In the genomic region with DNA sequence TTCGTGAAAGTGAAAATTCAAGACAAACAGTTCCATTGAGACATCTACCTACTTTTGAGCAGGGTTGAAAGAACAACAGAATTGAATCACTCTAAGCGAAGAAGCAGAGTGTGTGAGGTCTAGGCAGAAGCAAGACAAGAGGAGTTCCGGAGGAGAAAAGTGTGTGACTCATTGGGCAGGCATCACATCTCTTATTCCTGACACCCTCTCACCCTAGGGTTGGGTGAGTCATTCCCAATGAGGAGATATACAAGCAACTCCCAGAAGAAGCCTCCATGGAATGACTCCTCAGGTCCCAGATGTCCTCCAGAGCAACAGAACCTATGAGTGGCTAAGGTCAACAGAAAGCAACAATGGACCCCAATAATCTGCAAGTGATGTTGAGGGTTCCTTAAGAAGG, we compare ENCODE assay signal across 13 cellular contexts. TPM values are rescaled to one million over a fixed set of nuclear protein-coding genes. Genes with fewer than 3 reads are reported as not detected.
DNase-seq lines count a peak whose midpoint lies in the region; ATAC-seq, FAIRE-seq and TF ChIP-seq lines count a peak whose summit lies in the region.
"Had no signal": no experiment of that assay in that cellular context is flagged by ENCODE, and none has a peak within 500 bp of the region (broad histone marks: within the 10 kb centered on the region; RNA-seq: fewer than 3 reads in every experiment).

No MANE protein-coding gene starts in this region.

- peaks cover 15% of the 10 kb centered on the region for H3K27me3 Mint-ChIP-seq in stimulated activated memory B cell treated with anti-CD40 and anti-IgM and Interleukin-4, amounts not matched to agents 10 μg/mL and 1 μg/mL and 100 μg/mL, for 72 hours

- CTCF ChIA-PET in AG04450 (lab: Charles Lee), result no interaction called here

- TF ChIP-seq CTCF in AG04450 (IDR thresholded peaks at IDR 0.05; ENCODE audit: low read depth, low read length), result no peak
- TF ChIP-seq CTCF in astrocyte of the cerebellum (IDR thresholded peaks at IDR 0.05; ENCODE audit: low read depth, low read length, missing control alignments), result no peak

- H3K4me1 Mint-ChIP-seq in stimulated activated memory B cell treated with anti-CD40 and anti-IgM and Interleukin-4, amounts not matched to agents 10 μg/mL and 1 μg/mL and 100 μg/mL, for 72 hours, result no peaks in the 10 kb centered on the region
- H3K4me1 Mint-ChIP-seq: CD14-positive monocyte had no signal

- H3K27me3 ChIP-seq in AG04450 (ENCODE audit: control insufficient read depth, insufficient read depth, low read length), result no peaks in the 10 kb centered on the region

- H3K4me3 ChIP-seq in AG04450 (ENCODE audit: low read depth, low read length) (no peak overlapping the region), astrocyte of the cerebellum (ENCODE audit: low read depth, low read length) (no peak overlapping the region)

- H3K9me3 Mint-ChIP-seq in stimulated activated memory B cell treated with anti-CD40 and anti-IgM and Interleukin-4, amounts not matched to agents 10 μg/mL and 1 μg/mL and 100 μg/mL, for 72 hours, result no peaks in the 10 kb centered on the region

- H3K36me3 Mint-ChIP-seq in stimulated activated memory B cell treated with anti-CD40 and anti-IgM and Interleukin-4, amounts not matched to agents 10 μg/mL and 1 μg/mL and 100 μg/mL, for 72 hours, result no peaks in the 10 kb centered on the region
- H3K36me3 Mint-ChIP-seq: CD14-positive monocyte had no signal

- H3K27ac ChIP-seq in AG04450 (ENCODE audit: low read depth, low read length), result no peak overlapping the region

- in situ Hi-C loops in astrocyte of the cerebellum (cut with HindIII; ENCODE audit: low sequenced_read_pairs), result no loop called here

- POLR2A ChIA-PET in AG04450 (lab: Yijun Ruan, JAX), result no interaction called here

- FAIRE-seq in GM19239 (lab: Jason Lieb, UNC), result no peak

- DNase-seq in AG04450 (ENCODE audit: low read depth, low spot score) (peak; percentile 72), HS-27A (ENCODE audit: low read depth) (peak; percentile 77), astrocyte of the cerebellum (ENCODE audit: low read depth) (peak; percentile 33), iris pigment epithelial cell (ENCODE audit: low read depth) (peak; percentile 95), GM19239 (ENCODE audit: insufficient read length, low spot score) (no peak), occipital lobe (lab: John Stamatoyannopoulos, UW) (no peak), cortex of kidney (lab: John Stamatoyannopoulos, UW) (no peak)
- DNase-seq: activated CD4-positive, alpha-beta T cell treated with anti-CD3 and anti-CD28 coated beads for 48 hours; activated naive CD4-positive, alpha-beta T cell; H7; NCI-H510A had no signal

- no peak overlapping the region for H3K4me3 Mint-ChIP-seq in stimulated activated memory B cell treated with anti-CD40 and anti-IgM and Interleukin-4, amounts not matched to agents 10 μg/mL and 1 μg/mL and 100 μg/mL, for 72 hours
- H3K4me3 Mint-ChIP-seq: CD14-positive monocyte had no signal

- H3K9me3 ChIP-seq in AG04450 (ENCODE audit: control insufficient read depth, insufficient read depth, low read length), result no peaks in the 10 kb centered on the region

- no peak for ATAC-seq in stimulated activated memory B cell treated with anti-CD40 and anti-IgM and Interleukin-4, amounts not matched to agents 10 μg/mL and 1 μg/mL and 100 μg/mL, for 72 hours

- H3K27ac Mint-ChIP-seq in stimulated activated memory B cell treated with anti-CD40 and anti-IgM and Interleukin-4, amounts not matched to agents 10 μg/mL and 1 μg/mL and 100 μg/mL, for 72 hours, result no peak overlapping the region
- H3K27ac Mint-ChIP-seq: CD14-positive monocyte had no signal

RNA-seq across cellular contexts. Expression of gene PRG4, which starts 59.2 kb away (rescaled TPM):
- 0.04 TPM in 2 replicates for polyA plus RNA-seq in AG04450 (2011; rRNA removed)
- polyA minus RNA-seq in AG04450 (2011; rRNA and poly(A)+ RNA removed), result not detected in 2 replicates
- total RNA-seq in occipital lobe, result under 0.01 TPM
- polyA plus RNA-seq: CD14-positive monocyte had no signal

Comparison
In these comparisons a context has a peak if more than half of its experiments do, and no peak if none do; other contexts are left out.
1. DNase-seq: peak in AG04450 (single experiment), HS-27A (single experiment), astrocyte of the cerebellum (single experiment) and iris pigment epithelial cell (single experiment); none in GM19239 (single experiment), occipital lobe (single experiment) and cortex of kidney (single experiment).